Comparison of ENCODE assay signal across 1 cellular context in the genomic region with DNA sequence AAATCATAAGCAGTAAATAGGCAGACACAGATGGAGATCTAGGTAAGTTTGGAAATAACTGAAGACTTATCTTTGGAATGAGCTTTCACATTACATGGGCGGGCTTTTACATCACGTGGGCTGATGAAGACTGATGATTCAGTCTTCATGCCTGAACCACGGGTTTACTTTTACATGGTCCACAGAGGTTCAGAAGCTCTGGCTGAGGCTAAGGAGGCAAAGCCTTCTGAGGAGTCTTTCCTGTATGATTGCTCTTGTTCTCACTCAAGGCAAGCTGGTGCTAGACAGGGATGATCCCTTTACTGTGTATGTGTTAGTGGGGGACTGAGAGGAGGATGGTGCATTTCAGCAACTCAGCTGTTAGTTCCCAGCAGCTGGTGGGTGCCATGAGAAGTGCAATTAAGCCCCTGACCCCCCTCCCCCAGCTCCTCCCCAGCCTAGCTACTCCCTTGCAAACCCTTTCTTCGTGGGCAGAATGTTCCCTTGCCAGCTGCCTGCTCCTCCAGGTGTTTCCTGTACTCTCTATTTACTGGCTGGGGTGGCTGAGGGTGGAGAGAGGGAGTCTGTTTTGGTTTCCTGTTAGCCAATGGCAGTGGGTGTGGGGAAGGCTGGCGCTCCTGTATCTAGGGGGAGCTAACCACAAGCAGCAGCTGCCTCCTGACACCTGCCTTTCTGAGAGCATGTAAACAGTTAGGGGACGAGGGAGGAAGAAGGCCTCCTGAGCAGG.
TF ChIP-seq lines count a peak whose summit lies in the region.

No MANE protein-coding gene starts in this region.

TF ChIP-seq in HepG2, 621 proteins besides CTCF, POLR2A, EP300 and RAD21 (continued from another document):
- TF ChIP-seq KAT7 (CRISPR knock-in tag; IDR thresholded peaks at IDR 0.05; ENCODE audit: borderline replicate concordance), result no peak
